Comparison of ENCODE assay signal across 1 cellular context in genomic region chr2:170714156-170715061, GRCh38.
TF ChIP-seq lines count a peak whose summit lies in the region.

No MANE protein-coding gene starts in this region.

TF ChIP-seq in GM23338, 12 proteins besides CTCF, POLR2A, EP300 and RAD21 (continued from another document):
- TF ChIP-seq, protein P1, sequence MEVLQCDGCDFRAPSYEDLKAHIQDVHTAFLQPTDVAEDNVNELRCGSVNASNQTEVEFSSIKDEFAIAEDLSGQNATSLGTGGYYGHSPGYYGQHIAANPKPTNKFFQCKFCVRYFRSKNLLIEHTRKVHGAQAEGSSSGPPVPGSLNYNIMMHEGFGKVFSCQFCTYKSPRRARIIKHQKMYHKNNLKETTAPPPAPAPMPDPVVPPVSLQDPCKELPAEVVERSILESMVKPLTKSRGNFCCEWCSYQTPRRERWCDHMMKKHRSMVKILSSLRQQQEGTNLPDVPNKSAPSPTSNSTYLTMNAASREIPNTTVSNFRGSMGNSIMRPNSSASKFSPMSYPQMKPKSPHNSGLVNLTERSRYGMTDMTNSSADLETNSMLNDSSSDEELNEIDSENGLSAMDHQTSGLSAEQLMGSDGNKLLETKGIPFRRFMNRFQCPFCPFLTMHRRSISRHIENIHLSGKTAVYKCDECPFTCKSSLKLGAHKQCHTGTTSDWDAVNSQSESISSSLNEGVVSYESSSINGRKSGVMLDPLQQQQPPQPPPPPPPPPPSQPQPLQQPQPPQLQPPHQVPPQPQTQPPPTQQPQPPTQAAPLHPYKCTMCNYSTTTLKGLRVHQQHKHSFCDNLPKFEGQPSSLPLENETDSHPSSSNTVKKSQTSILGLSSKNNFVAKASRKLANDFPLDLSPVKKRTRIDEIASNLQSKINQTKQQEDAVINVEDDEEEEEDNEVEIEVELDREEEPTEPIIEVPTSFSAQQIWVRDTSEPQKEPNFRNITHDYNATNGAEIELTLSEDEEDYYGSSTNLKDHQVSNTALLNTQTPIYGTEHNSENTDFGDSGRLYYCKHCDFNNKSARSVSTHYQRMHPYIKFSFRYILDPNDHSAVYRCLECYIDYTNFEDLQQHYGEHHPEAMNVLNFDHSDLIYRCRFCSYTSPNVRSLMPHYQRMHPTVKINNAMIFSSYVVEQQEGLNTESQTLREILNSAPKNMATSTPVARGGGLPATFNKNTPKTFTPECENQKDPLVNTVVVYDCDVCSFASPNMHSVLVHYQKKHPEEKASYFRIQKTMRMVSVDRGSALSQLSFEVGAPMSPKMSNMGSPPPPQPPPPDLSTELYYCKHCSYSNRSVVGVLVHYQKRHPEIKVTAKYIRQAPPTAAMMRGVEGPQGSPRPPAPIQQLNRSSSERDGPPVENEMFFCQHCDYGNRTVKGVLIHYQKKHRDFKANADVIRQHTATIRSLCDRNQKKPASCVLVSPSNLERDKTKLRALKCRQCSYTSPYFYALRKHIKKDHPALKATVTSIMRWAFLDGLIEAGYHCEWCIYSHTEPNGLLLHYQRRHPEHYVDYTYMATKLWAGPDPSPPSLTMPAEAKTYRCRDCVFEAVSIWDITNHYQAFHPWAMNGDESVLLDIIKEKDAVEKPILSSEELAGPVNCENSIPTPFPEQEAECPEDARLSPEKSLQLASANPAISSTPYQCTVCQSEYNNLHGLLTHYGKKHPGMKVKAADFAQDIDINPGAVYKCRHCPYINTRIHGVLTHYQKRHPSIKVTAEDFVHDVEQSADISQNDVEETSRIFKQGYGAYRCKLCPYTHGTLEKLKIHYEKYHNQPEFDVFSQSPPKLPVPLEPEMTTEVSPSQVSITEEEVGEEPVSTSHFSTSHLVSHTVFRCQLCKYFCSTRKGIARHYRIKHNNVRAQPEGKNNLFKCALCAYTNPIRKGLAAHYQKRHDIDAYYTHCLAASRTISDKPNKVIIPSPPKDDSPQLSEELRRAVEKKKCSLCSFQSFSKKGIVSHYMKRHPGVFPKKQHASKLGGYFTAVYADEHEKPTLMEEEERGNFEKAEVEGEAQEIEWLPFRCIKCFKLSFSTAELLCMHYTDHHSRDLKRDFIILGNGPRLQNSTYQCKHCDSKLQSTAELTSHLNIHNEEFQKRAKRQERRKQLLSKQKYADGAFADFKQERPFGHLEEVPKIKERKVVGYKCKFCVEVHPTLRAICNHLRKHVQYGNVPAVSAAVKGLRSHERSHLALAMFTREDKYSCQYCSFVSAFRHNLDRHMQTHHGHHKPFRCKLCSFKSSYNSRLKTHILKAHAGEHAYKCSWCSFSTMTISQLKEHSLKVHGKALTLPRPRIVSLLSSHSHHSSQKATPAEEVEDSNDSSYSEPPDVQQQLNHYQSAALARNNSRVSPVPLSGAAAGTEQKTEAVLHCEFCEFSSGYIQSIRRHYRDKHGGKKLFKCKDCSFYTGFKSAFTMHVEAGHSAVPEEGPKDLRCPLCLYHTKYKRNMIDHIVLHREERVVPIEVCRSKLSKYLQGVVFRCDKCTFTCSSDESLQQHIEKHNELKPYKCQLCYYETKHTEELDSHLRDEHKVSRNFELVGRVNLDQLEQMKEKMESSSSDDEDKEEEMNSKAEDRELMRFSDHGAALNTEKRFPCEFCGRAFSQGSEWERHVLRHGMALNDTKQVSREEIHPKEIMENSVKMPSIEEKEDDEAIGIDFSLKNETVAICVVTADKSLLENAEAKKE (CRISPR knock-in tag; IDR thresholded peaks at IDR 0.05) = no peak
- TF ChIP-seq JUNB (IDR thresholded peaks at IDR 0.05; ENCODE audit: unreplicated experiment) (no peak), ZNF114 (CRISPR knock-in tag; IDR thresholded peaks at IDR 0.05) (no peak), ZNF331 (CRISPR knock-in tag; IDR thresholded peaks at IDR 0.05; ENCODE audit: low read depth) (no peak), EZH2phosphoT487 (IDR thresholded peaks at IDR 0.05; ENCODE audit: unreplicated experiment) (peak; percentile 86), REST (IDR thresholded peaks at IDR 0.05; ENCODE audit: unreplicated experiment) (no peak), STAT1 (IDR thresholded peaks at IDR 0.05; ENCODE audit: unreplicated experiment) (no peak), CREB1 (CRISPR knock-in tag; IDR thresholded peaks at IDR 0.05; ENCODE audit: low read depth) (no peak)
- TF ChIP-seq, protein P2, sequence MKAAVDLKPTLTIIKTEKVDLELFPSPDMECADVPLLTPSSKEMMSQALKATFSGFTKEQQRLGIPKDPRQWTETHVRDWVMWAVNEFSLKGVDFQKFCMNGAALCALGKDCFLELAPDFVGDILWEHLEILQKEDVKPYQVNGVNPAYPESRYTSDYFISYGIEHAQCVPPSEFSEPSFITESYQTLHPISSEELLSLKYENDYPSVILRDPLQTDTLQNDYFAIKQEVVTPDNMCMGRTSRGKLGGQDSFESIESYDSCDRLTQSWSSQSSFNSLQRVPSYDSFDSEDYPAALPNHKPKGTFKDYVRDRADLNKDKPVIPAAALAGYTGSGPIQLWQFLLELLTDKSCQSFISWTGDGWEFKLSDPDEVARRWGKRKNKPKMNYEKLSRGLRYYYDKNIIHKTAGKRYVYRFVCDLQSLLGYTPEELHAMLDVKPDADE (IDR thresholded peaks at IDR 0.05) = no peak
TF ChIP-seq in GM23338: peak in this region for 2.
